In the genomic region with DNA sequence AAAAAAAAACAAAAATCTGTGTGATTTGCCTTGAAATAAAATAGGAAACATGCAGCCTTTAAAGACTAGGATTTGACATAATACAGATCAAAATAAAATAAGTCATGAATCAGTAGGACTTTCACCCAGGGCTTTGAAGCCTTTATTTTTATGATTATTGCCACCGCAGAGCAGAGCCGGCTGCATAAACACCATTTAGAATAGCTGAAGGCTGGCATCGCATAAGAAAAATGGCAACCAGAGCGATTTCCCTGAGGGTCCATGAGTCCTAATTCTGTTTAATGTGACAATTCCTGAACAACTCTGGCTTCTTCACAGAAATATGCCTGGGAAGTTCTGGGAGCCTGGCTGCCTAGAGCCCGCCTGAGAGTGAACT, we compare ENCODE assay signal across 24 cellular contexts.
DNase-seq lines count a peak whose midpoint lies in the region; ATAC-seq, FAIRE-seq and TF ChIP-seq lines count a peak whose summit lies in the region.
"Had no signal": no experiment of that assay in that cellular context is flagged by ENCODE, and none has a peak within 500 bp of the region (broad histone marks: within the 10 kb centered on the region; RNA-seq: fewer than 3 reads in every experiment).

No MANE protein-coding gene starts in this region.

- peak overlapping the region; percentile 48 for H3K27ac ChIP-seq in colonic mucosa
- H3K27ac ChIP-seq in lower lobe of right lung = peak overlapping the region; percentile 39
- peak overlapping the region; percentile 30 for H3K27ac ChIP-seq in smooth muscle cell (ENCODE audit: low read depth)
- peak overlapping the region; percentile 3 for H3K27ac ChIP-seq in vagina

- WGBS in smooth muscle cell (ENCODE audit: low lambda C conversion rate) = 32% methylated on average over 5 of the region's 5 CpGs

- H2AFZ ChIP-seq in smooth muscle cell (ENCODE audit: low read depth) = no peak overlapping the region

- H3K36me3 ChIP-seq in colonic mucosa (no peaks in the 10 kb centered on the region), lower lobe of right lung (no peaks in the 10 kb centered on the region), smooth muscle cell (ENCODE audit: low read depth) (no peaks in the 10 kb centered on the region), vagina (no peaks in the 10 kb centered on the region)

- no peak for TF ChIP-seq POLR2A in vagina (IDR thresholded peaks at IDR 0.05)

- ATAC-seq in lower lobe of right lung (no peak), SK-N-SH treated with all-trans-retinoic acid at 6 μM for 48 hours (no peak)
- ATAC-seq: HCT116, K562, WTC11 had no signal

- H3K4me2 ChIP-seq in smooth muscle cell = peak overlapping the region; percentile 59
- H3K4me2 ChIP-seq: SK-N-SH had no signal

- DNase-seq in colonic mucosa (no peak), lower lobe of right lung (no peak), smooth muscle cell (lab: John Stamatoyannopoulos, UW; ENCODE audit: unreplicated experiment) (no peak), vagina (ENCODE audit: extremely low spot score in 2 of 2) (no peak), RCC 7860 (ENCODE audit: low spot score) (no peak)
- no peak for DNase-seq in stimulated activated CD4-positive, alpha-beta T cell treated with anti-CD3 and anti-CD28 coated beads, Interleukin-4, amount 100 ng/mL, for 4 hours
- DNase-seq: activated CD8-positive, alpha-beta memory T cell treated with anti-CD3 and anti-CD28 coated beads, Interleukin-2, amount 50 U/mL, for 4 hours; activated effector memory CD4-positive, alpha-beta T cell treated with Interleukin-2 at 50 U/mL for 16 hours; activated naive CD8-positive, alpha-beta T cell treated with anti-CD3 and anti-CD28 coated beads, Interleukin-2, amount 10 ng/mL, durations not matched to agents 7 days and 5 days; DND-41; endodermal cell; kidney glomerular epithelial cell; NCI-H69; posterior cingulate gyrus; stimulated activated CD4-positive, alpha-beta T cell treated with anti-CD3 and anti-CD28 coated beads, Interleukin-4, amount 100 ng/mL, for 1 hour; stimulated activated naive CD4-positive, alpha-beta T cell treated with Interleukin-2 at 50 U/mL for 16 hours had no signal

- H3K27me3 ChIP-seq in colonic mucosa (no peaks in the 10 kb centered on the region), lower lobe of right lung (ENCODE audit: low read depth) (no peaks in the 10 kb centered on the region), smooth muscle cell (ENCODE audit: low read depth) (no peaks in the 10 kb centered on the region), vagina (no peaks in the 10 kb centered on the region)
- H3K27me3 ChIP-seq: body of pancreas had no signal

- H3K9me3 ChIP-seq in colonic mucosa = no peaks in the 10 kb centered on the region
- no peaks in the 10 kb centered on the region for H3K9me3 ChIP-seq in lower lobe of right lung
- no peaks in the 10 kb centered on the region for H3K9me3 ChIP-seq in smooth muscle cell (replicated peaks; ENCODE audit: low read depth)
- H3K9me3 ChIP-seq in vagina = no peaks in the 10 kb centered on the region
- H3K9me3 ChIP-seq: body of pancreas, SK-N-SH had no signal

- no peaks in the 10 kb centered on the region for H4K20me1 ChIP-seq in smooth muscle cell (ENCODE audit: low read depth)

- peak overlapping the region in 1 of 2 donors; percentile 47 for H3K9ac ChIP-seq in colonic mucosa (ENCODE audit: low read depth in 2 of 2, low read length in 2 of 2)
- no peak overlapping the region for H3K9ac ChIP-seq in smooth muscle cell (ENCODE audit: low read depth)
- H3K9ac ChIP-seq: SK-N-SH had no signal

- H3K79me2 ChIP-seq in smooth muscle cell (ENCODE audit: low read depth) = no peaks in the 10 kb centered on the region

- no peak for FAIRE-seq in RCC 7860 (lab: Jason Lieb, UNC)
- FAIRE-seq: GM12891, K562 had no signal

- intact Hi-C loops in colonic mucosa (cut with DNase I) (no loop called here), lower lobe of right lung (cut with DNase I) (no loop called here), vagina (cut with DNase I) (no loop called here)

- H3K4me3 ChIP-seq in colonic mucosa (no peak overlapping the region), lower lobe of right lung (no peak overlapping the region), smooth muscle cell (no peak overlapping the region), vagina (no peak overlapping the region)
- H3K4me3 ChIP-seq: body of pancreas, K562, skin epidermis had no signal

- peaks cover 29% of the 10 kb centered on the region for H3K4me1 ChIP-seq in colonic mucosa
- peaks cover 51% of the 10 kb centered on the region for H3K4me1 ChIP-seq in lower lobe of right lung
- H3K4me1 ChIP-seq in smooth muscle cell (ENCODE audit: low read depth) = no peaks in the 10 kb centered on the region
- peaks cover 62% of the 10 kb centered on the region for H3K4me1 ChIP-seq in vagina

- TF ChIP-seq CTCF in colonic mucosa (IDR thresholded peaks at IDR 0.05) (no peak), lower lobe of right lung (IDR thresholded peaks at IDR 0.05) (no peak), smooth muscle cell (IDR thresholded peaks at IDR 0.05; ENCODE audit: borderline replicate concordance, insufficient read depth, poor library complexity, severe bottlenecking) (no peak), vagina (IDR thresholded peaks at IDR 0.05) (no peak)

- H3F3A ChIP-seq in smooth muscle cell (ENCODE audit: low read depth) = no peaks in the 10 kb centered on the region

TF ChIP-seq in SK-N-SH treated with all-trans-retinoic acid at 6 μM for 48 hours, 23 proteins besides CTCF, POLR2A, EP300 and RAD21:
- TF ChIP-seq ARNTL (CRISPR knock-in tag; IDR thresholded peaks at IDR 0.05; ENCODE audit: borderline replicate concordance, low read depth) = no peak
- TF ChIP-seq TOX (CRISPR knock-in tag; IDR thresholded peaks at IDR 0.05; ENCODE audit: borderline replicate concordance) = no peak
- no peak for TF ChIP-seq ZNF565 (CRISPR knock-in tag; conservative IDR thresholded peaks at IDR 0.05; ENCODE audit: low read depth)
- TF ChIP-seq, protein P1, sequence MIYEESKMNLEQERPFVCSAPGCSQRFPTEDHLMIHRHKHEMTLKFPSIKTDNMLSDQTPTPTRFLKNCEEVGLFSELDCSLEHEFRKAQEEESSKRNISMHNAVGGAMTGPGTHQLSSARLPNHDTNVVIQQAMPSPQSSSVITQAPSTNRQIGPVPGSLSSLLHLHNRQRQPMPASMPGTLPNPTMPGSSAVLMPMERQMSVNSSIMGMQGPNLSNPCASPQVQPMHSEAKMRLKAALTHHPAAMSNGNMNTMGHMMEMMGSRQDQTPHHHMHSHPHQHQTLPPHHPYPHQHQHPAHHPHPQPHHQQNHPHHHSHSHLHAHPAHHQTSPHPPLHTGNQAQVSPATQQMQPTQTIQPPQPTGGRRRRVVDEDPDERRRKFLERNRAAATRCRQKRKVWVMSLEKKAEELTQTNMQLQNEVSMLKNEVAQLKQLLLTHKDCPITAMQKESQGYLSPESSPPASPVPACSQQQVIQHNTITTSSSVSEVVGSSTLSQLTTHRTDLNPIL (CRISPR knock-in tag; IDR thresholded peaks at IDR 0.05; ENCODE audit: low read depth) = no peak
- TF ChIP-seq CSDC2 (CRISPR knock-in tag; IDR thresholded peaks at IDR 0.05) = no peak
- TF ChIP-seq, protein P2, sequence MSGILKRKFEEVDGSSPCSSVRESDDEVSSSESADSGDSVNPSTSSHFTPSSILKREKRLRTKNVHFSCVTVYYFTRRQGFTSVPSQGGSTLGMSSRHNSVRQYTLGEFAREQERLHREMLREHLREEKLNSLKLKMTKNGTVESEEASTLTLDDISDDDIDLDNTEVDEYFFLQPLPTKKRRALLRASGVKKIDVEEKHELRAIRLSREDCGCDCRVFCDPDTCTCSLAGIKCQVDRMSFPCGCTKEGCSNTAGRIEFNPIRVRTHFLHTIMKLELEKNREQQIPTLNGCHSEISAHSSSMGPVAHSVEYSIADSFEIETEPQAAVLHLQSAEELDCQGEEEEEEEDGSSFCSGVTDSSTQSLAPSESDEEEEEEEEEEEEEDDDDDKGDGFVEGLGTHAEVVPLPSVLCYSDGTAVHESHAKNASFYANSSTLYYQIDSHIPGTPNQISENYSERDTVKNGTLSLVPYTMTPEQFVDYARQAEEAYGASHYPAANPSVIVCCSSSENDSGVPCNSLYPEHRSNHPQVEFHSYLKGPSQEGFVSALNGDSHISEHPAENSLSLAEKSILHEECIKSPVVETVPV (CRISPR knock-in tag; IDR thresholded peaks at IDR 0.05) = no peak
